3 cellular contexts compared by ENCODE assay signal in the genomic region with DNA sequence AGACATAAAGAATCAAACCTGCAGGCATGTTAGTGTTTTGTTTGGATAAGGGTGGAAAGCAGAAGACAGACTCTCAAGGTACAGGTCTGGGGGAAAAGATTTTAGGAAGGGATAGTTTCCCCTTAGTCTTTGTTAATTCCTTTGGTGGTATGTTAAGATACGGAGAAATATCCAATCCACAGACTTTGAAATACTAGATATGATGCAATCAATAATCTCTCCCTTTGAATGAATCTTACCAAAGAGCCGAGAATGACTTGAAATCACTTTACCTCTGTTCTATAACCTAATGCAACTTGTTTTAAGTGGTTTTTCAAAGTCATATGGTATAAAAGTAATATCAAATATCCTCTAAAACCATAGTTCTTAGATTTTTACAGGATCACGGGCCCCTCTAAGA.
TF ChIP-seq lines count a peak whose summit lies in the region.

No MANE protein-coding gene starts in this region.

TF ChIP-seq in GM23338, 12 proteins besides CTCF, POLR2A, EP300 and RAD21 (continues in another document):
- no peak for TF ChIP-seq EZH2phosphoT487 (IDR thresholded peaks at IDR 0.05; ENCODE audit: unreplicated experiment)
- TF ChIP-seq JUNB (IDR thresholded peaks at IDR 0.05; ENCODE audit: unreplicated experiment) = no peak
- TF ChIP-seq CREB1 (CRISPR knock-in tag; IDR thresholded peaks at IDR 0.05; ENCODE audit: low read depth) = no peak
- TF ChIP-seq, protein P1, sequence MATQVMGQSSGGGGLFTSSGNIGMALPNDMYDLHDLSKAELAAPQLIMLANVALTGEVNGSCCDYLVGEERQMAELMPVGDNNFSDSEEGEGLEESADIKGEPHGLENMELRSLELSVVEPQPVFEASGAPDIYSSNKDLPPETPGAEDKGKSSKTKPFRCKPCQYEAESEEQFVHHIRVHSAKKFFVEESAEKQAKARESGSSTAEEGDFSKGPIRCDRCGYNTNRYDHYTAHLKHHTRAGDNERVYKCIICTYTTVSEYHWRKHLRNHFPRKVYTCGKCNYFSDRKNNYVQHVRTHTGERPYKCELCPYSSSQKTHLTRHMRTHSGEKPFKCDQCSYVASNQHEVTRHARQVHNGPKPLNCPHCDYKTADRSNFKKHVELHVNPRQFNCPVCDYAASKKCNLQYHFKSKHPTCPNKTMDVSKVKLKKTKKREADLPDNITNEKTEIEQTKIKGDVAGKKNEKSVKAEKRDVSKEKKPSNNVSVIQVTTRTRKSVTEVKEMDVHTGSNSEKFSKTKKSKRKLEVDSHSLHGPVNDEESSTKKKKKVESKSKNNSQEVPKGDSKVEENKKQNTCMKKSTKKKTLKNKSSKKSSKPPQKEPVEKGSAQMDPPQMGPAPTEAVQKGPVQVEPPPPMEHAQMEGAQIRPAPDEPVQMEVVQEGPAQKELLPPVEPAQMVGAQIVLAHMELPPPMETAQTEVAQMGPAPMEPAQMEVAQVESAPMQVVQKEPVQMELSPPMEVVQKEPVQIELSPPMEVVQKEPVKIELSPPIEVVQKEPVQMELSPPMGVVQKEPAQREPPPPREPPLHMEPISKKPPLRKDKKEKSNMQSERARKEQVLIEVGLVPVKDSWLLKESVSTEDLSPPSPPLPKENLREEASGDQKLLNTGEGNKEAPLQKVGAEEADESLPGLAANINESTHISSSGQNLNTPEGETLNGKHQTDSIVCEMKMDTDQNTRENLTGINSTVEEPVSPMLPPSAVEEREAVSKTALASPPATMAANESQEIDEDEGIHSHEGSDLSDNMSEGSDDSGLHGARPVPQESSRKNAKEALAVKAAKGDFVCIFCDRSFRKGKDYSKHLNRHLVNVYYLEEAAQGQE (IDR thresholded peaks at IDR 0.05; ENCODE audit: unreplicated experiment) = no peak
- no peak for TF ChIP-seq ZNF331 (CRISPR knock-in tag; IDR thresholded peaks at IDR 0.05; ENCODE audit: low read depth)
- TF ChIP-seq ZNF114 (CRISPR knock-in tag; IDR thresholded peaks at IDR 0.05) = no peak
- TF ChIP-seq STAT1 (IDR thresholded peaks at IDR 0.05; ENCODE audit: unreplicated experiment) = no peak

TF ChIP-seq in IMR-90, 13 proteins besides CTCF, POLR2A, EP300 and RAD21:
- TF ChIP-seq RCOR1 (IDR thresholded peaks at IDR 0.05; ENCODE audit: insufficient replicate concordance, low read length) = no peak
- TF ChIP-seq CEBPB (IDR thresholded peaks at IDR 0.05; ENCODE audit: low read depth, low read length) = peak; percentile 86
- no peak for TF ChIP-seq MAFK (IDR thresholded peaks at IDR 0.05; ENCODE audit: low read depth, low read length)
- TF ChIP-seq, protein P2, sequence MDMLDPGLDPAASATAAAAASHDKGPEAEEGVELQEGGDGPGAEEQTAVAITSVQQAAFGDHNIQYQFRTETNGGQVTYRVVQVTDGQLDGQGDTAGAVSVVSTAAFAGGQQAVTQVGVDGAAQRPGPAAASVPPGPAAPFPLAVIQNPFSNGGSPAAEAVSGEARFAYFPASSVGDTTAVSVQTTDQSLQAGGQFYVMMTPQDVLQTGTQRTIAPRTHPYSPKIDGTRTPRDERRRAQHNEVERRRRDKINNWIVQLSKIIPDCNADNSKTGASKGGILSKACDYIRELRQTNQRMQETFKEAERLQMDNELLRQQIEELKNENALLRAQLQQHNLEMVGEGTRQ (IDR thresholded peaks at IDR 0.05; ENCODE audit: low read depth, low read length) = no peak
- TF ChIP-seq MAZ (IDR thresholded peaks at IDR 0.05; ENCODE audit: borderline replicate concordance, low read depth, low read length) = no peak

TF ChIP-seq in H1, 55 proteins besides CTCF, POLR2A, EP300 and RAD21:
- TF ChIP-seq CEBPB (IDR thresholded peaks at IDR 0.05; ENCODE audit: low read depth, low read length) = peak; percentile 52; the same call in 1 of the 2 replicates
- TF ChIP-seq CHD1 (IDR thresholded peaks at IDR 0.05; ENCODE audit: low read depth, low read length) = no peak
